ENCODE assay signal across 11 cellular contexts in genomic region chr17:40612510-40613244, GRCh38. TPM values are rescaled to one million over a fixed set of nuclear protein-coding genes. Genes with fewer than 3 reads are reported as not detected.
DNase-seq lines count a peak whose midpoint lies in the region; ATAC-seq and TF ChIP-seq lines count a peak whose summit lies in the region.
"Had no signal": no experiment of that assay in that cellular context is flagged by ENCODE, and none has a peak within 500 bp of the region (broad histone marks: within the 10 kb centered on the region; RNA-seq: fewer than 3 reads in every experiment).

No MANE protein-coding gene starts in this region.

- ATAC-seq in T-helper 17 cell (peak; percentile 56), HG02571 (IDR thresholded peaks at IDR 0.05; ENCODE audit: unreplicated experiment) (no peak), HG03571 (IDR thresholded peaks at IDR 0.05; ENCODE audit: unreplicated experiment) (no peak)
- ATAC-seq in activated T-cell treated with anti-CD3 and anti-CD28 coated beads, Interleukin-2, amount 50 U/mL, for 72 hours (replicated peaks in 1 of 2): peak in 1 of 2 donors; percentile 12
- peak; percentile 29 for ATAC-seq in effector memory CD8-positive, alpha-beta T cell (replicated peaks)

- peak overlapping the region; percentile 100 for H3K27ac Mint-ChIP-seq in T-helper 17 cell
- H3K27ac Mint-ChIP-seq in activated T-cell treated with anti-CD3 and anti-CD28 coated beads, Interleukin-2, amount 50 U/mL, for 72 hours: peak overlapping the region; percentile 83
- H3K27ac Mint-ChIP-seq in effector memory CD8-positive, alpha-beta T cell: peak overlapping the region; percentile 91 to 94

- H3K4me3 Mint-ChIP-seq in T-helper 17 cell: peak overlapping the region; percentile 87
- H3K4me3 Mint-ChIP-seq in activated T-cell treated with anti-CD3 and anti-CD28 coated beads, Interleukin-2, amount 50 U/mL, for 72 hours: peak overlapping the region; percentile 79 to 82
- peak overlapping the region; percentile 61 to 74 for H3K4me3 Mint-ChIP-seq in effector memory CD8-positive, alpha-beta T cell
- H3K4me3 Mint-ChIP-seq: neural crest cell had no signal

- TF ChIP-seq CTCF in GM20000 (IDR thresholded peaks at IDR 0.05; ENCODE audit: extremely low read depth, missing control alignments): no peak

- peaks cover 60% of the 10 kb centered on the region for H3K4me1 Mint-ChIP-seq in T-helper 17 cell
- peaks cover 100% of the 10 kb centered on the region for H3K4me1 Mint-ChIP-seq in activated T-cell treated with anti-CD3 and anti-CD28 coated beads, Interleukin-2, amount 50 U/mL, for 72 hours (ENCODE audit: low read depth)
- peaks cover 36 to 53% of the 10 kb centered on the region in 2 donors for H3K4me1 Mint-ChIP-seq in effector memory CD8-positive, alpha-beta T cell (ENCODE audit: low read depth in 2 of 2)
- H3K4me1 Mint-ChIP-seq: neural crest cell had no signal

- no peaks in the 10 kb centered on the region for H3K9me3 Mint-ChIP-seq in activated T-cell treated with anti-CD3 and anti-CD28 coated beads, Interleukin-2, amount 50 U/mL, for 72 hours
- H3K9me3 Mint-ChIP-seq in effector memory CD8-positive, alpha-beta T cell: no peaks in the 10 kb centered on the region
- H3K9me3 Mint-ChIP-seq: neural crest cell had no signal

- no peaks in the 10 kb centered on the region for H3K9me3 ChIP-seq in T-helper 17 cell (ENCODE audit: control insufficient read depth, low read length, poor library complexity, severe bottlenecking)

- no peaks in the 10 kb centered on the region for H3K27me3 Mint-ChIP-seq in T-helper 17 cell
- H3K27me3 Mint-ChIP-seq in activated T-cell treated with anti-CD3 and anti-CD28 coated beads, Interleukin-2, amount 50 U/mL, for 72 hours (ENCODE audit: low read depth): no peaks in the 10 kb centered on the region
- no peaks in the 10 kb centered on the region for H3K27me3 Mint-ChIP-seq in effector memory CD8-positive, alpha-beta T cell

- H3K36me3 Mint-ChIP-seq in T-helper 17 cell (ENCODE audit: low read depth): no peaks in the 10 kb centered on the region
- no peaks in the 10 kb centered on the region for H3K36me3 Mint-ChIP-seq in activated T-cell treated with anti-CD3 and anti-CD28 coated beads, Interleukin-2, amount 50 U/mL, for 72 hours (ENCODE audit: insufficient read depth in 2 of 2)
- H3K36me3 Mint-ChIP-seq in effector memory CD8-positive, alpha-beta T cell (ENCODE audit: insufficient read depth): peaks cover 20% of the 10 kb centered on the region

- DNase-seq in T-helper 17 cell (peak; percentile 41 to 79 (median 59)), NCI-H774 (lab: John Stamatoyannopoulos, UW) (no peak), GM20000 (ENCODE audit: low spot score) (no peak)
- DNase-seq in activated T-cell treated with anti-CD3 and anti-CD28 coated beads, Interleukin-2, amount 50 U/mL, for 72 hours: peak; percentile 55 to 69
- DNase-seq in effector memory CD8-positive, alpha-beta T cell: peak; percentile 47 to 63 (median 51)
- DNase-seq in stimulated activated CD8-positive, alpha-beta memory T cell treated with anti-CD3 and anti-CD28 coated beads, Interleukin-4, amount 100 ng/mL, for 48 hours: peak; percentile 68
- DNase-seq: NCI-H345 had no signal

RNA-seq across cellular contexts. Expression of gene SMARCE1, which starts 34.9 kb away (rescaled TPM):
- total RNA-seq in T-helper 17 cell: 10 to 100 TPM; 60.0 to 77.5 TPM
- total RNA-seq in activated T-cell treated with anti-CD3 and anti-CD28 coated beads, Interleukin-2, amount 50 U/mL, for 72 hours: 100 to 1,000 TPM in 1 of 2 donors, 10 to 100 TPM in 1; 98.1 to 114 TPM

RNA-seq across cellular contexts. Expression of gene CCR7, which starts 47.4 kb away (rescaled TPM):
- 100 to 1,000 TPM; 165 to 182 TPM for total RNA-seq in T-helper 17 cell
- 100 to 1,000 TPM; 311 to 371 TPM for total RNA-seq in activated T-cell treated with anti-CD3 and anti-CD28 coated beads, Interleukin-2, amount 50 U/mL, for 72 hours
- total RNA-seq: G401 had no signal

RNA-seq across cellular contexts. Expression of gene KRT222, which starts 52.3 kb away (rescaled TPM):
- not detected for total RNA-seq in T-helper 17 cell
- total RNA-seq in activated T-cell treated with anti-CD3 and anti-CD28 coated beads, Interleukin-2, amount 50 U/mL, for 72 hours: not detected
- total RNA-seq: G401 had no signal

Comparison
In these comparisons a context has a peak if more than half of its experiments do, and no peak if none do; other contexts are left out.
1. ATAC-seq: peak in T-helper 17 cell (single experiment) and effector memory CD8-positive, alpha-beta T cell (single experiment); none in HG02571 (single experiment) and HG03571 (single experiment).
2. DNase-seq: peak in T-helper 17 cell (3 of 3), activated T-cell treated with anti-CD3 and anti-CD28 coated beads, Interleukin-2, amount 50 U/mL, for 72 hours (2 of 2), effector memory CD8-positive, alpha-beta T cell (3 of 3) and stimulated activated CD8-positive, alpha-beta memory T cell treated with anti-CD3 and anti-CD28 coated beads, Interleukin-4, amount 100 ng/mL, for 48 hours (single experiment); none in NCI-H774 (single experiment) and GM20000 (single experiment).
3. Peak in every context shown above with its lines, with median percentiles within 50 percentile points of each other: H3K27ac Mint-ChIP-seq and H3K4me3 Mint-ChIP-seq.